Comparison of ENCODE assay signal across 1 cellular context in the genomic region with DNA sequence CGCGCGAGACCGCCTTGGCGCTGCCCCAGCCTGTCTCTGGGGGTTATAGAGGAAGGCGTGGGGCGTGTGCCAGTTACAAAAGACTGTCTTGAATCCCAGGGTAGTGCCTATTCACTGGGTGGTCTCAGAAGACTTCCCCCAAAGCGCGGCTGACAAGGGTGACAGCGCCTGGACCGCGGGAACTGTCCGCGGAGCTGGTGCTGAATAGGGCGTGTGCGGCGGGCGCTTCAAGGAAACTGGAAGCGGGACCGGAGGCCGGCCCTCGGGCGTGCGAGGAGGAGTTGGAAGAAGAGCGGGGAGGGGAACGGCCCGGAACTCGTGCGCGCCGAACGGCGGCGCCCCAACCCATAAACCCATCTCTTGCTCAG.
A peak's percentile ranks its signal among the peaks of the same experiment; 100 is the strongest.
TF ChIP-seq lines count a peak whose summit lies in the region.

No MANE protein-coding gene starts in this region.

TF ChIP-seq in H1, 55 proteins besides CTCF, POLR2A, EP300 and RAD21:
- TF ChIP-seq SAP30 (IDR thresholded peaks at IDR 0.05; ENCODE audit: insufficient read depth, insufficient replicate concordance, low read length): peak; percentile 92
- no peak for TF ChIP-seq TBP (IDR thresholded peaks at IDR 0.05; ENCODE audit: low read depth, low read length)
- no peak for TF ChIP-seq SP4 (IDR thresholded peaks at IDR 0.05; ENCODE audit: low read length)
- TF ChIP-seq HDAC2 (IDR thresholded peaks at IDR 0.05; ENCODE audit: borderline replicate concordance in 1 of 2, low read depth in 2 of 2, low read length in 2 of 2): peak; percentile 92 to 99; a peak in 3 of 4 replicates
- TF ChIP-seq SP1 (IDR thresholded peaks at IDR 0.05; ENCODE audit: low read depth, low read length): no peak
- TF ChIP-seq TAF1 (IDR thresholded peaks at IDR 0.05; ENCODE audit: low read depth, low read length): peak; percentile 30; the same call in 1 of the 2 replicates
- TF ChIP-seq YY1 (IDR thresholded peaks at IDR 0.05; ENCODE audit: low read depth, low read length): 0 out of 2 replicates have a peak, but pooled peaks have one; percentile 19
- TF ChIP-seq NANOG (IDR thresholded peaks at IDR 0.05; ENCODE audit: insufficient read depth, low read depth, low read length, poor library complexity, severe bottlenecking): no peak
- peak; percentile 23 for TF ChIP-seq TAF7 (optimal IDR thresholded peaks at IDR 0.05; ENCODE audit: borderline replicate concordance, low read depth, low read length)
- TF ChIP-seq GABPA (IDR thresholded peaks at IDR 0.05; ENCODE audit: borderline replicate concordance, insufficient read depth, low read length): peak; percentile 35; the same call in 1 of the 2 replicates
- TF ChIP-seq, protein P1, sequence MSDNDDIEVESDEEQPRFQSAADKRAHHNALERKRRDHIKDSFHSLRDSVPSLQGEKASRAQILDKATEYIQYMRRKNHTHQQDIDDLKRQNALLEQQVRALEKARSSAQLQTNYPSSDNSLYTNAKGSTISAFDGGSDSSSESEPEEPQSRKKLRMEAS (IDR thresholded peaks at IDR 0.05): peak; percentile 71; the same call in 1 of the 2 replicates
- TF ChIP-seq KDM4A (IDR thresholded peaks at IDR 0.05; ENCODE audit: low read depth, low read length, severe bottlenecking): no peak
- no peak for TF ChIP-seq POU5F1 (IDR thresholded peaks at IDR 0.05; ENCODE audit: low read depth, low read length)
- TF ChIP-seq RXRA (IDR thresholded peaks at IDR 0.05; ENCODE audit: insufficient read depth, low read depth, low read length): no peak
- TF ChIP-seq ASH2L (IDR thresholded peaks at IDR 0.05; ENCODE audit: low read length): no peak
- 0 out of 2 replicates have a peak, but pooled peaks have one; percentile 16 for TF ChIP-seq CHD2 (IDR thresholded peaks at IDR 0.05; ENCODE audit: low read length)
- no peak for TF ChIP-seq SP2 (IDR thresholded peaks at IDR 0.05; ENCODE audit: low read length)
- TF ChIP-seq NRF1 (IDR thresholded peaks at IDR 0.05; ENCODE audit: low read depth, low read length): no peak
- no peak for TF ChIP-seq CBX8 (IDR thresholded peaks at IDR 0.05; ENCODE audit: borderline replicate concordance, low read depth, low read length)
- TF ChIP-seq, protein P2, sequence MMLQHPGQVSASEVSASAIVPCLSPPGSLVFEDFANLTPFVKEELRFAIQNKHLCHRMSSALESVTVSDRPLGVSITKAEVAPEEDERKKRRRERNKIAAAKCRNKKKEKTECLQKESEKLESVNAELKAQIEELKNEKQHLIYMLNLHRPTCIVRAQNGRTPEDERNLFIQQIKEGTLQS (IDR thresholded peaks at IDR 0.05; ENCODE audit: insufficient read depth, low read depth, low read length): no peak
- peak; percentile 100 for TF ChIP-seq SIN3A (conservative IDR thresholded peaks at IDR 0.05 in 1 of 2, IDR thresholded peaks at IDR 0.05 in 1 of 2; ENCODE audit: low read depth in 1 of 2, low read length in 2 of 2)
- TF ChIP-seq GTF2F1 (IDR thresholded peaks at IDR 0.05; ENCODE audit: borderline replicate concordance, low read depth, low read length): no peak
